22 cellular contexts compared by ENCODE assay signal in genomic region chr3:129356756-129357425, GRCh38.
"Had no signal": no experiment of that assay in that cellular context is flagged by ENCODE, and none has a peak within 500 bp of the region (broad histone marks: within the 10 kb centered on the region; RNA-seq: fewer than 3 reads in every experiment).

No MANE protein-coding gene starts in this region.

- H3K4me3 ChIP-seq: cardiac muscle cell, Peyer's patch, SJSA1 had no signal

- ATAC-seq: activated CD8-positive, alpha-beta memory T cell treated with anti-CD3 and anti-CD28 coated beads, Interleukin-2, amount 10 ng/mL, durations not matched to agents 7 days and 5 days had no signal

- FAIRE-seq: astrocyte had no signal

- H3K27ac ChIP-seq: Peyer's patch, RWPE1, SJSA1 had no signal

- H3K36me3 ChIP-seq: cardiac muscle cell, Peyer's patch, SJSA1 had no signal

- H3K9me3 ChIP-seq: Peyer's patch, SJSA1 had no signal

- H3K27me3 ChIP-seq: cardiac muscle cell, Peyer's patch, SJSA1 had no signal

- DNase-seq: activated CD4-positive, alpha-beta T cell treated with anti-CD3 and anti-CD28 coated beads for 48 hours; activated CD4-positive, alpha-beta T cell treated with anti-CD3 and anti-CD28 coated beads, Interleukin-2, amount 50 U/mL, for 48 hours; activated CD4-positive, CD25-positive, alpha-beta regulatory T cell treated with anti-CD3 and anti-CD28 coated beads, Interleukin-2, amount 50 U/mL, for 72 hours; activated CD8-positive, alpha-beta memory T cell treated with anti-CD3 and anti-CD28 coated beads, Interleukin-2, amount 10 ng/mL, durations not matched to agents 7 days and 5 days; activated effector memory CD4-positive, alpha-beta T cell treated with Interleukin-2 at 50 U/mL for 16 hours; activated naive CD4-positive, alpha-beta T cell; activated T-cell treated with anti-CD3 and anti-CD28 coated beads, Interleukin-2, amount 50 U/mL, for 24 hours; KG1; NCI-H1092; NCI-H1417; NCI-H1930; NCI-H2171; NCI-H226; NCI-H510A; NCI-H526 treated with DMSO at 0.1 percent for 48 hours; NCI-H82; Peyer's patch; SHP77 had no signal

- H3K4me1 ChIP-seq: Peyer's patch, SJSA1 had no signal
